Comparison of ENCODE assay signal across 26 cellular contexts in the genomic region with DNA sequence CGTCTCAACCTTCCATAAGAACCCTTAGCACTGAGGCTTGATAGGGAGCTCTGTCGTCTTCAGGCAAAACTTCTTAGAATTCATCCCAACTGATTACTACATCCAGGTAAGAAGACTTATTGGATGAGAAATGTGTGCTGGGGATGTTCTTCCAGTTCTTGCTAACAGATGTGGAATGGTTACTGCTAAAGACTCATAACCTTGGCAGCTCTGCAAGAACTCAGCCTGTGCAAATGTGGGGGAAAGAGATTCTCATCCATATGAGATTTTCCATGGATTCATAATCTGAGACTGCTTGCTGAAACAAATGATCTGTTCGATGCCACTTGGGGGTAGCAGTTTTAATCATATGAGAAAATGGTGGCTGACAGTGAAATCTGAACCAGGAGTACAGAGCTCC.
"Had no signal": no experiment of that assay in that cellular context is flagged by ENCODE, and none has a peak within 500 bp of the region (broad histone marks: within the 10 kb centered on the region; RNA-seq: fewer than 3 reads in every experiment).

No MANE protein-coding gene starts in this region.

- H3K27ac ChIP-seq: colonic mucosa, esophagus muscularis mucosa, lower lobe of right lung, neutrophil, prostate gland, right atrium auricular region, testis, tibial artery, upper lobe of left lung had no signal

- H3K36me3 ChIP-seq: colonic mucosa, neutrophil, prostate gland, right atrium auricular region, upper lobe of left lung had no signal

- H3K9me3 ChIP-seq: colonic mucosa, esophagus muscularis mucosa, neutrophil, prostate gland, testis, tibial artery had no signal

- H3K27me3 Mint-ChIP-seq: dendritic cell treated with granulocyte-macrophage colony-stimulating factor and Interleukin-4, amounts not matched to agents 40 ng/mL and 50 ng/mL, for 4 days; naive thymus-derived CD8-positive, alpha-beta T cell; stimulated activated memory B cell treated with anti-CD40 and anti-IgM and Interleukin-4, amounts not matched to agents 10 μg/mL and 1 μg/mL and 100 μg/mL, for 72 hours had no signal

- H3K4me3 ChIP-seq: colonic mucosa, esophagus muscularis mucosa, lower lobe of right lung, prostate gland, right atrium auricular region, testis, tibial artery, upper lobe of left lung had no signal

- H3K4me1 Mint-ChIP-seq: immature natural killer cell; stimulated activated memory B cell treated with anti-CD40 and anti-IgM and Interleukin-4, amounts not matched to agents 10 μg/mL and 1 μg/mL and 100 μg/mL, for 72 hours had no signal

- H3K4me3 Mint-ChIP-seq: dendritic cell treated with granulocyte-macrophage colony-stimulating factor and Interleukin-4, amounts not matched to agents 40 ng/mL and 50 ng/mL, for 4 days; endodermal cell; immature natural killer cell; naive thymus-derived CD8-positive, alpha-beta T cell; nephron progenitor cell; stimulated activated memory B cell treated with anti-CD40 and anti-IgM and Interleukin-4, amounts not matched to agents 10 μg/mL and 1 μg/mL and 100 μg/mL, for 72 hours had no signal

- H3K27me3 ChIP-seq: colonic mucosa, esophagus muscularis mucosa, neutrophil, right atrium auricular region, testis, tibial artery, upper lobe of left lung had no signal

- H3K27ac Mint-ChIP-seq: dendritic cell treated with granulocyte-macrophage colony-stimulating factor and Interleukin-4, amounts not matched to agents 40 ng/mL and 50 ng/mL, for 4 days; endodermal cell; immature natural killer cell; stimulated activated memory B cell treated with anti-CD40 and anti-IgM and Interleukin-4, amounts not matched to agents 10 μg/mL and 1 μg/mL and 100 μg/mL, for 72 hours had no signal

- H3K4me1 ChIP-seq: colonic mucosa, esophagus muscularis mucosa, lower lobe of right lung, prostate gland, right atrium auricular region, testis, tibial artery, upper lobe of left lung had no signal

- ATAC-seq: left colon; left ventricle myocardium superior; lower lobe of right lung; naive thymus-derived CD8-positive, alpha-beta T cell; sciatic nerve; stimulated activated memory B cell treated with anti-CD40 and anti-IgM and Interleukin-4, amounts not matched to agents 10 μg/mL and 1 μg/mL and 100 μg/mL, for 72 hours; stimulated activated naive CD8-positive, alpha-beta T cell treated with anti-CD3 and anti-CD28 coated beads, Interleukin-15, Interleukin-2, amounts not matched to agents 100 U/mL and 50 U/mL, for 24 hours had no signal

- DNase-seq: colonic mucosa; effector CD8-positive, alpha-beta T cell; hypothalamus; immature natural killer cell; islet precursor cell; kidney glomerular epithelial cell; left colon; left ventricle myocardium superior; lower lobe of right lung; naive thymus-derived CD8-positive, alpha-beta T cell; nephron progenitor cell; stimulated activated CD4-positive, alpha-beta T cell treated with anti-CD3 and anti-CD28 coated beads, Interleukin-2, amount 100 ng/mL, for 24 hours; stimulated activated CD4-positive, alpha-beta T cell treated with anti-CD3 and anti-CD28 coated beads, Interleukin-4, amount 100 ng/mL, for 24 hours; stimulated activated naive CD8-positive, alpha-beta T cell treated with anti-CD3 and anti-CD28 coated beads, Interleukin-15, Interleukin-2, amounts not matched to agents 100 U/mL and 50 U/mL, for 24 hours; substantia nigra; testis; tibial artery; upper lobe of left lung had no signal
